In the genomic region with DNA sequence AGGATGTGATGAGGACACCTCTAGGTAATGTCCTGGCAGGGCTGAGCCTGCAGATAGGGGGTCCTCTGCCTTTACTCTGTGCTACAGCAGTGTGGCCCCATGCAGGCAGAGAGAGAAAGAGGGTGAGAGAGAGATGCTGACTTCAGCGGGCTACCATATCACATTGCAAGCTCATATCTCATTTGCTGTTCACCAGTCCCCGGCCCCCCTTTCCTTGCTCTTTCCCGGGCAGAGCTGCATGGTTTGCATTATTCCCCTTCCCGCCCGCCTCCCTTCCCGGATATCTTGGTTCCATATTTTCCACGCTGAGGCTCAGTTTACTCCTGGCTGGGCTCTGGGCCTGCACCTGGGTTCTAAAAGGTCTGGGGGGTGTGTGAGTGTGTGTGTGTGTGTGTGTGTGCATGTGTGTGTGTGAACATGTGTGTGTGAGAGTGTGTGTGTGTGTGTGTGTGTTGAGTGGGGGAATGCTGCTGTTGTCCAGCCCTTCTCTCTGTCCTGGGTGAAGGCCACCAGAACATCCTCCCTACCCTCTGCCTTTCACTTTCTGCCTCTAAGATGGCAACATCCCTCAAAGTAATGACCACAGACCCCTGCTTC, we compare ENCODE assay signal across 25 cellular contexts.
"Had no signal": no experiment of that assay in that cellular context is flagged by ENCODE, and none has a peak within 500 bp of the region (broad histone marks: within the 10 kb centered on the region; RNA-seq: fewer than 3 reads in every experiment).

No MANE protein-coding gene starts in this region.

- H3K4me3 Mint-ChIP-seq: activated CD4-positive, alpha-beta T cell treated with anti-CD3 and anti-CD28 coated beads for 36 hours; activated naive CD4-positive, alpha-beta T cell treated with anti-CD3 and anti-CD28 coated beads, Interleukin-2, amount 10 ng/mL, durations not matched to agents 7 days and 5 days; activated naive CD8-positive, alpha-beta T cell treated with anti-CD3 and anti-CD28 coated beads, Interleukin-2, amount 10 ng/mL, durations not matched to agents 7 days and 5 days; naive thymus-derived CD4-positive, alpha-beta T cell; stimulated activated naive B cell treated with anti-CD40 and anti-IgM and Interleukin-4, amounts not matched to agents 10 μg/mL and 1 μg/mL and 100 μg/mL, for 72 hours had no signal

- H3K9me3 Mint-ChIP-seq: activated naive CD4-positive, alpha-beta T cell treated with anti-CD3 and anti-CD28 coated beads, Interleukin-2, amount 10 ng/mL, durations not matched to agents 7 days and 5 days; activated naive CD8-positive, alpha-beta T cell treated with anti-CD3 and anti-CD28 coated beads, Interleukin-2, amount 10 ng/mL, durations not matched to agents 7 days and 5 days; naive thymus-derived CD4-positive, alpha-beta T cell; stimulated activated naive B cell treated with anti-CD40 and anti-IgM and Interleukin-4, amounts not matched to agents 10 μg/mL and 1 μg/mL and 100 μg/mL, for 72 hours had no signal

- H3K36me3 ChIP-seq: ascending aorta, gastroesophageal sphincter, right atrium auricular region, stomach, thyroid gland had no signal

- FAIRE-seq: endothelial cell of umbilical vein had no signal

- H3K36me3 Mint-ChIP-seq: activated naive CD4-positive, alpha-beta T cell treated with anti-CD3 and anti-CD28 coated beads, Interleukin-2, amount 10 ng/mL, durations not matched to agents 7 days and 5 days; activated naive CD8-positive, alpha-beta T cell treated with anti-CD3 and anti-CD28 coated beads, Interleukin-2, amount 10 ng/mL, durations not matched to agents 7 days and 5 days; naive thymus-derived CD4-positive, alpha-beta T cell; stimulated activated naive B cell treated with anti-CD40 and anti-IgM and Interleukin-4, amounts not matched to agents 10 μg/mL and 1 μg/mL and 100 μg/mL, for 72 hours had no signal

- H3K4me2 ChIP-seq: hepatocyte, smooth muscle cell had no signal

- H3K4me1 Mint-ChIP-seq: activated CD4-positive, alpha-beta T cell treated with anti-CD3 and anti-CD28 coated beads for 36 hours; activated naive CD4-positive, alpha-beta T cell treated with anti-CD3 and anti-CD28 coated beads, Interleukin-2, amount 10 ng/mL, durations not matched to agents 7 days and 5 days; activated naive CD8-positive, alpha-beta T cell treated with anti-CD3 and anti-CD28 coated beads, Interleukin-2, amount 10 ng/mL, durations not matched to agents 7 days and 5 days; naive thymus-derived CD4-positive, alpha-beta T cell; stimulated activated naive B cell treated with anti-CD40 and anti-IgM and Interleukin-4, amounts not matched to agents 10 μg/mL and 1 μg/mL and 100 μg/mL, for 72 hours had no signal

- ATAC-seq: activated CD4-positive, alpha-beta T cell treated with anti-CD3 and anti-CD28 coated beads for 36 hours; gastroesophageal sphincter; left ventricle myocardium superior; naive thymus-derived CD4-positive, alpha-beta T cell; stimulated activated naive B cell treated with anti-CD40 and anti-IgM and Interleukin-4, amounts not matched to agents 10 μg/mL and 1 μg/mL and 100 μg/mL, for 72 hours had no signal

- H3K27me3 ChIP-seq: ascending aorta, gastroesophageal sphincter, hepatocyte, right atrium auricular region, thyroid gland had no signal

- H3K27me3 Mint-ChIP-seq: activated CD4-positive, alpha-beta T cell treated with anti-CD3 and anti-CD28 coated beads for 36 hours; activated naive CD4-positive, alpha-beta T cell treated with anti-CD3 and anti-CD28 coated beads, Interleukin-2, amount 10 ng/mL, durations not matched to agents 7 days and 5 days; activated naive CD8-positive, alpha-beta T cell treated with anti-CD3 and anti-CD28 coated beads, Interleukin-2, amount 10 ng/mL, durations not matched to agents 7 days and 5 days; naive thymus-derived CD4-positive, alpha-beta T cell had no signal

- H2AFZ ChIP-seq: hepatocyte had no signal

- H3K27ac Mint-ChIP-seq: activated CD4-positive, alpha-beta T cell treated with anti-CD3 and anti-CD28 coated beads for 36 hours; activated naive CD8-positive, alpha-beta T cell treated with anti-CD3 and anti-CD28 coated beads, Interleukin-2, amount 10 ng/mL, durations not matched to agents 7 days and 5 days; stimulated activated naive B cell treated with anti-CD40 and anti-IgM and Interleukin-4, amounts not matched to agents 10 μg/mL and 1 μg/mL and 100 μg/mL, for 72 hours had no signal

- H3K9me3 ChIP-seq: ascending aorta, gastroesophageal sphincter, right atrium auricular region, stomach, thyroid gland had no signal

- H3K4me3 ChIP-seq: ascending aorta, gastroesophageal sphincter, hepatocyte, right atrium auricular region, smooth muscle cell, stomach, thyroid gland had no signal

- DNase-seq: activated CD4-positive, alpha-beta T cell treated with anti-CD3 and anti-CD28 coated beads for 36 hours; activated CD4-positive, alpha-beta T cell treated with anti-CD3 and anti-CD28 coated beads, Interleukin-2, amount 50 U/mL, for 4 hours; activated CD4-positive, CD25-positive, alpha-beta regulatory T cell; activated CD8-positive, alpha-beta memory T cell treated with anti-CD3 and anti-CD28 coated beads, Interleukin-2, amount 50 U/mL, for 4 hours; activated gamma-delta T cell; activated naive CD4-positive, alpha-beta T cell treated with anti-CD3 and anti-CD28 coated beads, Interleukin-2, amount 10 ng/mL, durations not matched to agents 7 days and 5 days; activated naive CD8-positive, alpha-beta T cell treated with anti-CD3 and anti-CD28 coated beads, Interleukin-2, amount 10 ng/mL, durations not matched to agents 7 days and 5 days; activated T-cell treated with anti-CD3 and anti-CD28 coated beads, Interleukin-2, amount 50 U/mL, for 1 hour; central memory CD4-positive, alpha-beta T cell; islet precursor cell; left ventricle myocardium superior; mammary epithelial cell; midbrain; naive thymus-derived CD4-positive, alpha-beta T cell; stimulated activated CD4-positive, alpha-beta T cell treated with anti-CD3 and anti-CD28 coated beads, Interleukin-15, amount 100 ng/mL, for 24 hours; stimulated activated CD4-positive, alpha-beta T cell treated with anti-CD3 and anti-CD28 coated beads, Interleukin-2, amount 100 ng/mL, for 24 hours; stimulated activated naive B cell treated with anti-CD40 and anti-IgM and Interleukin-4, amounts not matched to agents 10 μg/mL and 1 μg/mL and 100 μg/mL, for 72 hours; stomach; thyroid gland had no signal

- H3K27ac ChIP-seq: ascending aorta, gastroesophageal sphincter, hepatocyte, right atrium auricular region, stomach, thyroid gland had no signal

- H3K4me1 ChIP-seq: ascending aorta, gastroesophageal sphincter, right atrium auricular region, stomach, thyroid gland had no signal
